ENCODE assay signal across 8 cellular contexts in the genomic region with DNA sequence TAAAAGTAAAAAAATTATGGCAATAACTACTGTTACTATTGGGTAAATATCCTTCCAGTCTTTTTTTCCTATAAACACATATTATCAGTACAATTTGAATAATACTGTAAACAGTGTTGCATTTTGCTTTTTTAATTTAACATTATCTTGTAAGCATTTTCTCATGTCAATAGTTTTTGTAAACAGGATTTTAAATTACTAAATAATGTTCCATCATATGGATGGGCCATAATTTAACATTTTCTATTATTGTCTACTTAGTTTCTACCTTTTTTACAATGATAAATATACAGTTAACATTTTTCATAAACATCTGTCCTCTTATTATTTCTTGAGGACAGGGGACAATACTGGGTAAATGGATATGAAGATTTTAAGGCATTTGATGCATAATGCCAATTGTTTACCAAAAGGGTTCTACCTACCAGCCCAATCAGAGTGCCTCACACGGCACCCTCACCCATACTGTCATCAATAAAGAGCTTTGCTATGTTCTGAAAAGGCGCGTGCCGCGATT. TPM values are rescaled to one million over a fixed set of nuclear protein-coding genes. Genes with fewer than 3 reads are reported as not detected.
DNase-seq lines count a peak whose midpoint lies in the region; ATAC-seq and TF ChIP-seq lines count a peak whose summit lies in the region.

No MANE protein-coding gene starts in this region.

- no TSS peak for BruUV-seq in MCF 10A (replicated peaks; lab: Mats Ljungman, UMichigan)

- H3K27me3 ChIP-seq in cardiac muscle cell: no peaks in the 10 kb centered on the region
- no peaks in the 10 kb centered on the region for H3K27me3 ChIP-seq in vagina

- TF ChIP-seq CTCF in cardiac muscle cell (IDR thresholded peaks at IDR 0.05; ENCODE audit: low read depth, low read length): no peak
- no peak for TF ChIP-seq CTCF in MCF 10A (IDR thresholded peaks at IDR 0.05; ENCODE audit: unreplicated experiment)
- no peak for TF ChIP-seq CTCF in mesothelial cell of epicardium (IDR thresholded peaks at IDR 0.05; ENCODE audit: unreplicated experiment)
- TF ChIP-seq CTCF in vagina (IDR thresholded peaks at IDR 0.05): no peak

- POLR2A ChIA-PET in MCF 10A (lab: Yijun Ruan, JAX): interaction anchor here (0.7 to 2.7 kb wide), 5 partner anchors 21 to 182 kb away, joined by 3 to 13 read pairs (median 4); no protein-coding TSS in a partner anchor

- ATAC-seq in left cardiac atrium (no peak), HG03520 (IDR thresholded peaks at IDR 0.05; ENCODE audit: unreplicated experiment) (no peak)

- no peak for TF ChIP-seq POLR2A in vagina (IDR thresholded peaks at IDR 0.05)

- H3K4me1 ChIP-seq in cardiac muscle cell (ENCODE audit: low read depth) (peaks cover 31% of the 10 kb centered on the region), vagina (peaks cover 36% of the 10 kb centered on the region)

- H3K4me1 Mint-ChIP-seq in MCF 10A (ENCODE audit: insufficient read depth, unreplicated experiment): peaks cover 35% of the 10 kb centered on the region
- peaks cover 33% of the 10 kb centered on the region for H3K4me1 Mint-ChIP-seq in mesothelial cell of epicardium

- H3K9me3 ChIP-seq in cardiac muscle cell (ENCODE audit: low read depth) (no peaks in the 10 kb centered on the region), vagina (no peaks in the 10 kb centered on the region)

- H3K4me3 ChIP-seq in cardiac muscle cell (peak overlapping the region; percentile 33), vagina (peak overlapping the region; percentile 72 to 91)

- H3K27ac ChIP-seq in cardiac muscle cell (no peak overlapping the region), vagina (peak overlapping the region; percentile 74)

- H3K9me3 Mint-ChIP-seq in MCF 10A (ENCODE audit: unreplicated experiment) (no peaks in the 10 kb centered on the region), mesothelial cell of epicardium (no peaks in the 10 kb centered on the region)

- DNase-seq in cardiac muscle cell (ENCODE audit: low read depth in 1 of 2, low spot score in 1 of 2) (no peak), left cardiac atrium (no peak), MCF 10A (ENCODE audit: unreplicated experiment) (no peak), mesothelial cell of epicardium (ENCODE audit: low spot score in 2 of 2, unreplicated experiment in 2 of 2) (no peak), vagina (ENCODE audit: extremely low spot score in 2 of 2) (no peak), NOMO-1 (lab: John Stamatoyannopoulos, UW; ENCODE audit: unreplicated experiment in 2 of 2) (no peak), NCI-H1105 (lab: John Stamatoyannopoulos, UW) (no peak)

- CTCF ChIA-PET in MCF 10A (lab: Yijun Ruan, JAX): interaction anchor here (0.5 to 2.4 kb wide), 2 partner anchors 19 to 20 kb away, joined by 3 to 7 read pairs; no protein-coding TSS in a partner anchor

- H3K36me3 ChIP-seq in cardiac muscle cell (no peaks in the 10 kb centered on the region), vagina (no peaks in the 10 kb centered on the region)

- H3K27me3 Mint-ChIP-seq in MCF 10A (ENCODE audit: insufficient read depth, unreplicated experiment) (peaks cover 12% of the 10 kb centered on the region), mesothelial cell of epicardium (ENCODE audit: low read depth) (peaks cover 35% of the 10 kb centered on the region)

- intact Hi-C loops in left cardiac atrium (cut with DNase I) (no loop called here), MCF 10A (cut with micrococcal nuclease) (no loop called here), vagina (cut with DNase I) (no loop called here)

- H3K36me3 Mint-ChIP-seq in MCF 10A (ENCODE audit: insufficient read depth, unreplicated experiment): no peaks in the 10 kb centered on the region
- no peaks in the 10 kb centered on the region for H3K36me3 Mint-ChIP-seq in mesothelial cell of epicardium

- H3K4me3 Mint-ChIP-seq in MCF 10A (ENCODE audit: unreplicated experiment) (peak overlapping the region; percentile 89), mesothelial cell of epicardium (peak overlapping the region; percentile 84)

- H3K27ac Mint-ChIP-seq in MCF 10A (ENCODE audit: low read depth, unreplicated experiment) (peak overlapping the region; percentile 52), mesothelial cell of epicardium (peak overlapping the region; percentile 78)

RNA-seq across cellular contexts. Expression of gene ACVR1B, which starts 0.8 kb away (rescaled TPM):
- total RNA-seq in cardiac muscle cell: 38.1 and 46.4 TPM in 2 replicates
- polyA plus RNA-seq in cardiac muscle cell: 11.9 and 12.5 TPM in 2 replicates
- 10 to 100 TPM; 13.0 to 19.3 TPM for total RNA-seq in left cardiac atrium
- total RNA-seq in MCF 10A (2022): 14.7 and 16.1 TPM in 2 replicates
- total RNA-seq in mesothelial cell of epicardium: 31.2 to 31.3 TPM (median 31.2 TPM) in 3 replicates
- 23.6 TPM for total RNA-seq in vagina

RNA-seq across cellular contexts. Expression of gene ACVRL1, which starts 43.4 kb away (rescaled TPM):
- total RNA-seq in cardiac muscle cell: 0.81 and 5.5 TPM in 2 replicates
- 2.5 TPM in 1 of 2 replicates, not detected in the other for polyA plus RNA-seq in cardiac muscle cell
- total RNA-seq in left cardiac atrium: 10 to 100 TPM; 44.0 to 65.2 TPM
- total RNA-seq in MCF 10A (2022): not detected in 2 replicates
- total RNA-seq in mesothelial cell of epicardium: 0.16 TPM in 1 of 3 replicates, not detected in the others
- 115 TPM for total RNA-seq in vagina

RNA-seq across cellular contexts. Expression of gene TAMALIN, which starts 56.0 kb away (rescaled TPM):
- total RNA-seq in cardiac muscle cell (8.2 and 12.5 TPM in 2 replicates), left cardiac atrium (10 to 100 TPM; 25.3 to 44.0 TPM), MCF 10A (2022) (0.39 TPM in 1 of 2 replicates, not detected in the other), mesothelial cell of epicardium (20.3 to 24.3 TPM (median 22.0 TPM) in 3 replicates), vagina (47.1 TPM)
- 8.2 and 15.0 TPM in 2 replicates for polyA plus RNA-seq in cardiac muscle cell
